Comparison of ENCODE assay signal across 8 cellular contexts in the genomic region with DNA sequence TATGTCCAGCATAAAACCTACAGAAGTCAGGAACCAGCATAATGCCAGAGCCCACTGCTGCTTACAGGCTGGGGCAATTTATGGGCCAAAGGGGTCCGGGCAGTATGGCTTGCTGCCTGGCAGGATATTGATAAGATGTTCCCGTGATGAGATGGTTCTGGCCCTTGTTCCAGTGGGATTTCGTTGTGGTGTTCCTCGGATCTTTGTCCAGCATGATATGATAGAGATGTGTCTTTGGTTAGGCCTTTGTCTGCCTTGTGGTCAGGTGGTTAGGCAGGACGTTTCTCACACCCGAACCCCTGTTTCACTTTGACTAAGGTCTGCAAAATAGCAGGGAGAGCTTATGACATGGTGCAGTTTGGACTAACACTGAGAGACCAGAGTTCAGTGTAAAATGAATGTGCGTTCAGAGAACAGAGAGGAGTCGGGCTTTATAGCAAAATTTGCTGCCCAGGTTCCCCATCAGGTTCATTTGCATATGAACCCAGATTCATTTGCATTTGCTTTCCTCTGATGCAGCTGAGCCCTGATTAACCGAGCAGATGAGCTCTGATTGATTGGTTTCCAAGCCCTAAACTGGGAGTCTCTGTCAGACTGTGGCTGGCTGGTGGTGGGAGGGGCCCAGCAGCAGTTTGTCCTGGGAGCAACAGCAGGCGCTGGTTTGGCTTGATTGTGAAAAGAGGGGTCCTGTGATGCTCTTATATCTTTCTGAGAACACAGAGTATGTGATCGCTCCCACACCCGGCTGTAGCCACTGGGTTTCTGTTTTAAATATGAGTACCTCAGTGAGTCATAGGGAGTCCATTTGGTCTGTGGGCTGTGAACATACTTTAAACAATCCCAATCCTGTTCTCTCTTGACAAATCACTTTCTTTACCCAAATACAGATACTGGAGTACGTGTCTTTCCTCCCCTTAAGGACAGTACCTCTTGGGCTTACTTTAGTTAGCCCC.
DNase-seq lines count a peak whose midpoint lies in the region; ATAC-seq and TF ChIP-seq lines count a peak whose summit lies in the region.

No MANE protein-coding gene starts in this region.

- BruUV-seq in PC-3 (replicated peaks; lab: Mats Ljungman, UMichigan): no TSS peak

- H3K27ac ChIP-seq in PC-3 (ENCODE audit: low read length) (no peak overlapping the region), cingulate gyrus (ENCODE audit: low read depth, low read length) (peak overlapping the region; percentile 67), osteoblast (ENCODE audit: low read depth, low read length) (peak overlapping the region; percentile 56), right cardiac atrium (ENCODE audit: low read length) (no peak overlapping the region)

- H3K27me3 ChIP-seq in PC-3 (ENCODE audit: low read length): peaks cover 52% of the 10 kb centered on the region
- no peaks in the 10 kb centered on the region for H3K27me3 ChIP-seq in osteoblast (ENCODE audit: insufficient read depth, low read length)
- no peaks in the 10 kb centered on the region for H3K27me3 ChIP-seq in right cardiac atrium (ENCODE audit: control insufficient read depth, insufficient read depth)

- no peaks in the 10 kb centered on the region for H3F3A ChIP-seq in PC-3 (ENCODE audit: low read length, unreplicated experiment)

- 34% methylated on average over 13 of the region's 13 CpGs for WGBS in right cardiac atrium

- H2AFZ ChIP-seq in PC-3 (ENCODE audit: low read length): no peak overlapping the region
- peak overlapping the region; percentile 74 for H2AFZ ChIP-seq in osteoblast (ENCODE audit: low read length)

- H3K36me3 ChIP-seq in PC-3 (ENCODE audit: low read depth, low read length) (no peaks in the 10 kb centered on the region), osteoblast (ENCODE audit: insufficient read depth, low read length) (no peaks in the 10 kb centered on the region)

- H3K4me1 ChIP-seq in PC-3 (ENCODE audit: insufficient read depth, low read length): no peaks in the 10 kb centered on the region
- H3K4me1 ChIP-seq in osteoblast (ENCODE audit: insufficient read depth, low read length): peaks cover 14% of the 10 kb centered on the region
- H3K4me1 ChIP-seq in right cardiac atrium (ENCODE audit: control insufficient read depth, insufficient read depth, low read length): peaks cover 1% of the 10 kb centered on the region

- no peak overlapping the region for H3K27ac Mint-ChIP-seq in mesothelial cell of epicardium

- H3K27me3 Mint-ChIP-seq in mesothelial cell of epicardium (ENCODE audit: low read depth): no peaks in the 10 kb centered on the region

- H3K9ac ChIP-seq in PC-3 (ENCODE audit: low read length): no peak overlapping the region

- intact Hi-C loops in PC-3 (cut with micrococcal nuclease) (no loop called here), right cardiac atrium (cut with DNase I) (no loop called here)

- POLR2A ChIA-PET in PC-3 (lab: Charles Lee; ENCODE audit: unreplicated experiment): no interaction called here

- H3K4me3 Mint-ChIP-seq in mesothelial cell of epicardium: no peak overlapping the region

- no peaks in the 10 kb centered on the region for H3K9me3 Mint-ChIP-seq in mesothelial cell of epicardium

- CTCF ChIA-PET in PC-3 (lab: Charles Lee): no interaction called here

- no peaks in the 10 kb centered on the region for H3K79me2 ChIP-seq in PC-3 (ENCODE audit: low read length)
- no peaks in the 10 kb centered on the region for H3K79me2 ChIP-seq in osteoblast (ENCODE audit: insufficient read depth, low read length)

- peaks cover 11% of the 10 kb centered on the region for H3K4me1 Mint-ChIP-seq in mesothelial cell of epicardium

- H3K4me3 ChIP-seq in PC-3 (ENCODE audit: low read length): no peak overlapping the region
- peak overlapping the region; percentile 38 for H3K4me3 ChIP-seq in osteoblast (ENCODE audit: insufficient read depth, low read length)
- no peak overlapping the region for H3K4me3 ChIP-seq in right cardiac atrium (ENCODE audit: low read length)

- H3K9me3 ChIP-seq in PC-3 (ENCODE audit: low read length) (no peaks in the 10 kb centered on the region), osteoblast (ENCODE audit: low read depth, low read length) (no peaks in the 10 kb centered on the region), right cardiac atrium (ENCODE audit: control insufficient read depth, low read length) (no peaks in the 10 kb centered on the region)

- DNase-seq in activated CD4-positive, alpha-beta T cell treated with anti-CD3 and anti-CD28 coated beads for 4 hours: peak; percentile 3
- DNase-seq in activated CD4-positive, alpha-beta T cell treated with anti-CD3 and anti-CD28 coated beads, Interleukin-2, amount 50 U/mL, for 1 hour: no peak
- DNase-seq in PC-3: peak; percentile 12
- DNase-seq in osteoblast (ENCODE audit: insufficient read length, low spot score, missing footprints): no peak
- DNase-seq in mesothelial cell of epicardium (ENCODE audit: low spot score in 2 of 2, unreplicated experiment in 2 of 2): no peak
- DNase-seq in right cardiac atrium: no peak

- H3K9me2 ChIP-seq in PC-3 (replicated peaks; ENCODE audit: low read length): no peaks in the 10 kb centered on the region

- H3K36me3 Mint-ChIP-seq in mesothelial cell of epicardium: no peaks in the 10 kb centered on the region

- TF ChIP-seq CTCF in PC-3 (conservative IDR thresholded peaks at IDR 0.05; ENCODE audit: low read depth, low read length) (no peak), osteoblast (IDR thresholded peaks at IDR 0.05; ENCODE audit: extremely low read depth, low read depth, low read length) (no peak), mesothelial cell of epicardium (IDR thresholded peaks at IDR 0.05; ENCODE audit: unreplicated experiment) (no peak)

- H4K20me1 ChIP-seq in PC-3 (ENCODE audit: low read length) (no peaks in the 10 kb centered on the region), osteoblast (ENCODE audit: insufficient read depth, low read length) (no peaks in the 10 kb centered on the region)

- ATAC-seq in HG02884 (IDR thresholded peaks at IDR 0.05; ENCODE audit: unreplicated experiment) (peak; percentile 88), PC-3 (no peak), right cardiac atrium (no peak)

- H3K4me2 ChIP-seq in PC-3 (ENCODE audit: low read length) (no peak overlapping the region), osteoblast (ENCODE audit: insufficient read depth, low read length) (peak overlapping the region; percentile 74)

Comparison
In these comparisons a context has a peak if more than half of its experiments do, and no peak if none do; other contexts are left out.
1. DNase-seq: peak in activated CD4-positive, alpha-beta T cell treated with anti-CD3 and anti-CD28 coated beads for 4 hours (2 of 2) and PC-3 (single experiment); none in activated CD4-positive, alpha-beta T cell treated with anti-CD3 and anti-CD28 coated beads, Interleukin-2, amount 50 U/mL, for 1 hour (single experiment), osteoblast (single experiment), mesothelial cell of epicardium (0 of 2) and right cardiac atrium (0 of 3).
2. H3K27ac ChIP-seq: peak in cingulate gyrus (single experiment) and osteoblast (single experiment); none in PC-3 (single experiment) and right cardiac atrium (single experiment).